Comparison of ENCODE assay signal across 9 cellular contexts in genomic region chr20:38241201-38241600, GRCh38. TPM values are rescaled to one million over a fixed set of nuclear protein-coding genes. Genes with fewer than 3 reads are reported as not detected.
"Had no signal": no experiment of that assay in that cellular context is flagged by ENCODE, and none has a peak within 500 bp of the region (broad histone marks: within the 10 kb centered on the region; RNA-seq: fewer than 3 reads in every experiment).

No MANE protein-coding gene starts in this region.

- DNase-seq: GDM1, GF-D8 had no signal

- FAIRE-seq: G401.6, GM12878, GM12891, GM12892, GM18507, GM19239 had no signal

- H3K4me3 ChIP-seq: GM12878 had no signal

- ATAC-seq: GM12878 had no signal

RNA-seq across cellular contexts. Expression of gene KIAA1755, which starts 19.3 kb away (rescaled TPM):
- total RNA-seq: G401, GM12878 had no signal
- polyA plus RNA-seq: GM12878 had no signal
